Comparison of ENCODE assay signal across 8 cellular contexts in the genomic region with DNA sequence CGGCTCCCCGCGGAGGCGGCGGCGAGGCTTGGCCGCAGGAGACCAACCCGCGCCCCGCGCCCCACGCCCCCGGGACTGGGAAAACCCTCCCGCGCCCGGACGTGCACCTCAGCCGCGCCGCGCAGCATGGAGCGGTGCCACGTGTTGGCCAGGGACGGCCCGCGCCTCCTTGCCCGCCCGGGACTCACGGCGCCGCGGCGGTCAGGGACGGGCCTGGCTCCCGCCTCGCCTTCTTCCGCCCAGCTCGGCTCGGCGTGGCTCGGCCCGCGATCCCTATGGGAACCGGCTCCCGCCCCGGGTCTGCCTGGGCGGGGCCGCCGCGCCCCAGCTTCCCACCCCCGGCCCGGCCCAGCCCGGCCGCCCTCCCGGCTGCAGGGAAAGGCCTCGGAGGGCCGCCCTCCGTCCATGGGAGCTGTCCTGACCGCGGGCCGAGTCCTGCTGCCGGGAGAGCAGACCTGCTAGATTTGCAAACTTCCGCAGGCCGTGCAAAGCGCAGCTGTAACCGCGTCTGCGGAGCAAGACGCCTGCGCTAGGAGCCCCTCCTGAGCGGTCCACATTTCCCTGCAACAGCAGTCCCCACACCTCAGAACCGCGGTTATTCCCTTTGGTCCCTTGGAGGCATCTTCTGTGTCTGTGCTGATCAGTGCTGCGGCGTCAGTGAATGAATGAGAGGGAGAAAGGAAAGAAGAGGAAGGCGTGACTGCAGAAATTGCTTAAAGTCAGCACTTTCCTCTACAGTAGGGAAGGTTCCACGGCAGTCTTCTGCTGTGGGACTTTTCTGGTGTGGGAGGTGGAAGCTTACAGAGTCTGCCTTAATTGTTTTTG. TPM values are rescaled to one million over a fixed set of nuclear protein-coding genes. Genes with fewer than 3 reads are reported as not detected.
DNase-seq lines count a peak whose midpoint lies in the region; ATAC-seq and TF ChIP-seq lines count a peak whose summit lies in the region.

Gene CDKL1, minus strand, starts transcription at position 246 of the 825 bp plus-strand sequence. CDS start 1,013 bp downstream, outside the sequence.

- peak within 1 kb of the TSS; percentile 64 for H3K4me3 ChIP-seq in WERI-Rb-1 (ENCODE audit: low read depth, low read length)
- H3K4me3 ChIP-seq in skin epidermis = peak within 1 kb of the TSS; percentile 39 to 80 (median 61)

- peaks cover 5% of the 10 kb centered on the region for H3K4me1 Mint-ChIP-seq in central memory CD8-positive, alpha-beta T cell
- peaks cover 13 to 17% of the 10 kb centered on the region in 2 donors for H3K4me1 Mint-ChIP-seq in immature natural killer cell

- H3K9me3 ChIP-seq in WERI-Rb-1 (ENCODE audit: severe bottlenecking) = no peaks in the 10 kb centered on the region

- peaks cover 4% of the 10 kb centered on the region for H3K36me3 Mint-ChIP-seq in central memory CD8-positive, alpha-beta T cell (ENCODE audit: insufficient read depth)
- H3K36me3 Mint-ChIP-seq in immature natural killer cell = peaks cover 0 to 5% (median 3%) of the 10 kb centered on the region in 3 donors

- H3K36me3 ChIP-seq in WERI-Rb-1 = no peaks in the 10 kb centered on the region

- TF ChIP-seq CTCF in WERI-Rb-1 (IDR thresholded peaks at IDR 0.05; ENCODE audit: low read depth, low read length) = no peak

- H3K27ac Mint-ChIP-seq in central memory CD8-positive, alpha-beta T cell (ENCODE audit: low read depth) = no peak within 1 kb of the TSS
- H3K27ac Mint-ChIP-seq in immature natural killer cell = peak within 1 kb of the TSS; percentile 16 to 83 (median 72)

- no peaks in the 10 kb centered on the region for H3K9me3 Mint-ChIP-seq in central memory CD8-positive, alpha-beta T cell
- no peaks in the 10 kb centered on the region for H3K9me3 Mint-ChIP-seq in immature natural killer cell

- no peaks in the 10 kb centered on the region for H3K27me3 ChIP-seq in WERI-Rb-1 (ENCODE audit: insufficient read depth, low read depth, severe bottlenecking)

- ATAC-seq in GM21825 (IDR thresholded peaks at IDR 0.05; ENCODE audit: unreplicated experiment) (peak; percentile 60), GM18870 (IDR thresholded peaks at IDR 0.05; ENCODE audit: unreplicated experiment) (no peak)
- peak; percentile 66 for ATAC-seq in central memory CD8-positive, alpha-beta T cell (replicated peaks; ENCODE audit: extremely low read depth, poor library complexity, severe bottlenecking)

- no peaks in the 10 kb centered on the region for H3K27me3 Mint-ChIP-seq in central memory CD8-positive, alpha-beta T cell
- H3K27me3 Mint-ChIP-seq in immature natural killer cell (ENCODE audit: low read depth in 3 of 3) = peaks cover 3 to 6% (median 5%) of the 10 kb centered on the region in 3 donors

- peak within 1 kb of the TSS; percentile 24 for H3K27ac ChIP-seq in WERI-Rb-1
- H3K27ac ChIP-seq in skin epidermis = peak within 1 kb of the TSS; percentile 37 to 93 (median 79)

- peak within 1 kb of the TSS; percentile 87 for H3K4me3 Mint-ChIP-seq in central memory CD8-positive, alpha-beta T cell
- H3K4me3 Mint-ChIP-seq in immature natural killer cell = peak within 1 kb of the TSS; percentile 88 to 100 (median 94)

- DNase-seq in GF-D8 (lab: John Stamatoyannopoulos, UW) (peak; percentile 49), M059J (ENCODE audit: low read depth) (peak; percentile 71), WERI-Rb-1 (peak; percentile 59), immature natural killer cell (peak; percentile 36 to 39 (median 38))
- no peak for DNase-seq in central memory CD8-positive, alpha-beta T cell (ENCODE audit: low spot score in 2 of 2)

RNA-seq across cellular contexts. Expression of gene CDKL1, which starts in this region (rescaled TPM):
- 1.7 and 3.7 TPM in 2 replicates for total RNA-seq in M059J (2014; rRNA removed; shearing (Covaris generic))
- 1 to 10 TPM; 3.6 to 9.9 (median 5.4) TPM for polyA plus RNA-seq in immature natural killer cell

Comparison
In these comparisons a context has a peak if more than half of its experiments do, and no peak if none do; other contexts are left out.
1. DNase-seq: peak in GF-D8 (single experiment), M059J (single experiment), WERI-Rb-1 (single experiment) and immature natural killer cell (3 of 3); none in central memory CD8-positive, alpha-beta T cell (0 of 2).